In the genomic region with DNA sequence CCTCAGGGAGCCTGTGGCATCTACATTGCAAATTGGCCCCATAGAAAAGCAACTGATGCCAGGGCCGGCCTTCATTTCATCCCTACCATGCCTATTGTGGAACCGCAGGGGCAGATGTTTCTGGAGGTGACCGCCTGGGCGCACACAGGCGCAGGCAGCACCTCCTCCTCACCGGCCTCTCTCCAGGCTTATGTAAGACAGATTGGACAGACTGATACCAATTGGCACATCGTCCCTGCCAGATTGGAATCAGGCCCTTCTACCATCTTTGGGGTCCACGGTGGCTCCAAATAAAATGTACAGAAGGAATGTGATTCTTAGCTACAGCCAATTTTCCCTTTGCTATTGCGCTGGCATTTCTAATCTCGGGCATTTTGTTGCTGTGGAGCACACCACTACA, we compare ENCODE assay signal across 16 cellular contexts.
DNase-seq lines count a peak whose midpoint lies in the region; ATAC-seq, FAIRE-seq and TF ChIP-seq lines count a peak whose summit lies in the region.
"Had no signal": no experiment of that assay in that cellular context is flagged by ENCODE, and none has a peak within 500 bp of the region (broad histone marks: within the 10 kb centered on the region; RNA-seq: fewer than 3 reads in every experiment).

No MANE protein-coding gene starts in this region.

- no peak overlapping the region for H2AK5ac ChIP-seq in H1 (ENCODE audit: low read depth, low read length)

- H2AFZ ChIP-seq in GM23338 = no peak overlapping the region
- no peak overlapping the region for H2AFZ ChIP-seq in H1 (ENCODE audit: low read length)

- H3K18ac ChIP-seq in H1 (ENCODE audit: extremely low read depth, low read length) = 0 out of 2 replicates have a peak overlapping the region, but pooled peaks have one; percentile 29

- H3K36me3 ChIP-seq in GM23338 (ENCODE audit: insufficient read depth) (no peaks in the 10 kb centered on the region), H1 (ENCODE audit: control insufficient read depth in 2 of 4, insufficient read depth in 4 of 4, low read length in 3 of 4) (no peaks in the 10 kb centered on the region), Caco-2 (ENCODE audit: control insufficient read depth, insufficient read depth, low read length) (no peaks in the 10 kb centered on the region)
- H3K36me3 ChIP-seq: BLaER1 treated with 17β-estradiol and CSF1 and Interleukin-3, amounts not matched to agents 10 nM and 100 nM; HAP-1 had no signal

- no peak for FAIRE-seq in H1 (lab: Jason Lieb, UNC)
- FAIRE-seq: GM12892, HepG2 had no signal

- no peak overlapping the region for H2BK120ac ChIP-seq in H1 (replicated peaks; ENCODE audit: low read depth, low read length)

- no peaks in the 10 kb centered on the region; the same call in 2 of the 3 replicates for H3K9me3 Mint-ChIP-seq in GM23338
- H3K9me3 Mint-ChIP-seq in Caco-2 (ENCODE audit: unreplicated experiment) = peaks cover 10% of the 10 kb centered on the region
- H3K9me3 Mint-ChIP-seq: CD8-positive, alpha-beta T cell had no signal

- H3K4me2 ChIP-seq in GM23338 (peak overlapping the region; percentile 54; the same call in 1 of the 2 replicates), H1 (ENCODE audit: insufficient read depth in 1 of 2, low read depth in 2 of 2, low read length in 2 of 2) (peak overlapping the region in 1 of 2 experiments; percentile 36; a peak in 2 of 4 replicates)
- H3K4me2 ChIP-seq: BLaER1 treated with 17β-estradiol and CSF1 and Interleukin-3, amounts not matched to agents 10 nM and 100 nM had no signal

- H3K27ac ChIP-seq in GM23338 (ENCODE audit: low read depth) (no peak overlapping the region), angular gyrus (ENCODE audit: low read depth, low read length) (peak overlapping the region; percentile 25), H1 (ENCODE audit: low read depth, low read length) (no peak overlapping the region)
- H3K27ac ChIP-seq: BLaER1 treated with 17β-estradiol and CSF1 and Interleukin-3, amounts not matched to agents 10 nM and 100 nM had no signal

- WGBS in H1 (ENCODE audit: extremely low coverage in 1 of 2, insufficient coverage in 1 of 2, insufficient read length in 1 of 2, insufficient replicate concordance in 2 of 2, low coverage in 1 of 2, low lambda C conversion rate in 2 of 2, missing lambda C conversion rate in 1 of 2), 2 experiments = 77% methylated on average over 10 of the region's 10 CpGs; no CpG with 5 or more reads in 1 of the 2 experiments

- no peaks in the 10 kb centered on the region for H3K9me2 ChIP-seq in GM23338 (ENCODE audit: insufficient read depth)

- H3K4me3 Mint-ChIP-seq in GM23338 = no peak overlapping the region
- no peak overlapping the region for H3K4me3 Mint-ChIP-seq in Caco-2 (ENCODE audit: unreplicated experiment)
- H3K4me3 Mint-ChIP-seq: B cell; CD8-positive, alpha-beta T cell had no signal

- H2BK20ac ChIP-seq in H1 (ENCODE audit: low read length) = no peak overlapping the region; the same call in 1 of the 2 replicates

- peak; percentile 21 for ATAC-seq in GM23338
- ATAC-seq: CD8-positive, alpha-beta T cell; HepG2 had no signal

- H3K4me1 Mint-ChIP-seq in GM23338 (peaks cover 38% of the 10 kb centered on the region), Caco-2 (ENCODE audit: low read depth, unreplicated experiment) (no peaks in the 10 kb centered on the region)
- H3K4me1 Mint-ChIP-seq: B cell had no signal

- intact Hi-C loops in Caco-2 (cut with micrococcal nuclease; ENCODE audit: unreplicated experiment) = no loop called here

- H3K9me3 ChIP-seq in H1 (ENCODE audit: insufficient read depth in 2 of 2, low read depth in 1 of 2, low read length in 1 of 2) (no peaks in the 10 kb centered on the region), Caco-2 (0 out of 2 replicates have a peak, but pooled peaks cover 3% of the 10 kb centered on the region)
- H3K9me3 ChIP-seq: BLaER1 treated with 17β-estradiol and CSF1 and Interleukin-3, amounts not matched to agents 10 nM and 100 nM; HAP-1 had no signal

- POLR2A ChIA-PET in H1 (lab: Charles Lee; ENCODE audit: partially characterized antibody) = no interaction called here
- POLR2A ChIA-PET in Caco-2 (lab: Charles Lee) = no interaction called here

- no peak for TF ChIP-seq EP300 in H1 (IDR thresholded peaks at IDR 0.05; ENCODE audit: borderline replicate concordance in 1 of 2, low read depth in 2 of 2, low read length in 2 of 2)

- TF ChIP-seq CTCF in GM23338 (conservative IDR thresholded peaks at IDR 0.05; ENCODE audit: low read depth in 2 of 2) = no peak
- TF ChIP-seq CTCF in H1 (IDR thresholded peaks at IDR 0.05; ENCODE audit: control extremely low read depth in 1 of 3, insufficient read depth in 1 of 3, low read depth in 1 of 3, low read length in 3 of 3) = no peak
- no peak for TF ChIP-seq CTCF in Caco-2 (IDR thresholded peaks at IDR 0.05; ENCODE audit: insufficient read depth in 1 of 2, low read depth in 1 of 2, low read length in 1 of 2, severe bottlenecking in 1 of 2, unreplicated experiment in 1 of 2)

- H2BK15ac ChIP-seq in H1 (ENCODE audit: low read length) = no peak overlapping the region

- no peaks in the 10 kb centered on the region; the same call in 1 of the 2 replicates for H3K23me2 ChIP-seq in H1 (ENCODE audit: low read depth, low read length)

- H3K14ac ChIP-seq in H1 (ENCODE audit: insufficient read length) = no peak overlapping the region

- H3F3A ChIP-seq in GM23338 (replicated peaks; ENCODE audit: low read depth) = no peaks in the 10 kb centered on the region

- H3K9ac ChIP-seq in H1 (replicated peaks in 1 of 4; ENCODE audit: extremely low read depth in 1 of 4, low read depth in 3 of 4, low read length in 3 of 4) = no peak overlapping the region
- H3K9ac ChIP-seq: BLaER1 treated with 17β-estradiol and CSF1 and Interleukin-3, amounts not matched to agents 10 nM and 100 nM had no signal

- peaks cover 3% of the 10 kb centered on the region; the same call in 1 of the 3 replicates for H3K36me3 Mint-ChIP-seq in GM23338 (ENCODE audit: low read depth)
- no peaks in the 10 kb centered on the region for H3K36me3 Mint-ChIP-seq in Caco-2 (ENCODE audit: insufficient read depth, unreplicated experiment)
- H3K36me3 Mint-ChIP-seq: CD8-positive, alpha-beta T cell had no signal

- CTCF ChIA-PET in H1 (lab: Charles Lee; ENCODE audit: partially characterized antibody) = interaction anchor here (0.7 to 5.8 kb wide), 6 partner anchors 8 to 176 kb away, joined by 3 to 42 read pairs (median 3); no protein-coding TSS in a partner anchor
- CTCF ChIA-PET in Caco-2 (lab: Charles Lee) = no interaction called here

- DNase-seq in GM23338 (ENCODE audit: low spot score) (no peak), H1 (ENCODE audit: low read depth in 1 of 2, low spot score in 2 of 2) (no peak), EL (no peak), hepatic stellate cell (ENCODE audit: low spot score) (no peak), Caco-2 (no peak)
- DNase-seq: CD8-positive, alpha-beta T cell; DMS 273 treated with DMSO at 0.1 percent for 48 hours; DMS53; DND-41; GDM1 had no signal

- H3K79me1 ChIP-seq in H1 (ENCODE audit: low read depth, low read length) = no peaks in the 10 kb centered on the region

- TF ChIP-seq POLR2A in H1 (IDR thresholded peaks at IDR 0.05; ENCODE audit: control extremely low read depth in 1 of 2, low read depth in 2 of 2, low read length in 2 of 2) = no peak

- H3K4me1 ChIP-seq in GM23338 (ENCODE audit: insufficient read depth) (peaks cover 26% of the 10 kb centered on the region), H1 (replicated peaks in 1 of 4; ENCODE audit: control insufficient read depth in 3 of 4, insufficient read depth in 4 of 4, low read length in 3 of 4) (peaks cover 5 to 24% (median 10%) of the 10 kb centered on the region in 4 experiments), Caco-2 (no peaks in the 10 kb centered on the region)
- H3K4me1 ChIP-seq: HAP-1 had no signal

- H3K27me3 ChIP-seq in GM23338 (ENCODE audit: insufficient read depth) (no peaks in the 10 kb centered on the region), H1 (replicated peaks in 1 of 4; ENCODE audit: control insufficient read depth in 3 of 4, extremely low read depth in 1 of 4, insufficient read depth in 3 of 4, low read length in 3 of 4) (no peaks in the 10 kb centered on the region), Caco-2 (replicated peaks; ENCODE audit: control insufficient read depth, insufficient read depth, low read length) (no peaks in the 10 kb centered on the region)
- H3K27me3 ChIP-seq: BLaER1 treated with 17β-estradiol and CSF1 and Interleukin-3, amounts not matched to agents 10 nM and 100 nM had no signal

- H3K4me3 ChIP-seq in GM23338 (no peak overlapping the region), H1 (ENCODE audit: extremely low read depth in 1 of 4, insufficient read depth in 2 of 4, low read depth in 3 of 4, low read length in 4 of 4) (no peak overlapping the region), Caco-2 (ENCODE audit: low read depth, low read length) (no peak overlapping the region)
- H3K4me3 ChIP-seq: BLaER1 treated with 17β-estradiol and CSF1 and Interleukin-3, amounts not matched to agents 10 nM and 100 nM; HAP-1 had no signal

- no peak overlapping the region for H3K56ac ChIP-seq in H1 (replicated peaks; ENCODE audit: insufficient read length, low read depth, low read length)

- H4K91ac ChIP-seq in H1 (replicated peaks; ENCODE audit: insufficient read length, low read length) = no peak overlapping the region

- no peak overlapping the region for H4K8ac ChIP-seq in H1 (ENCODE audit: extremely low read depth, insufficient read depth, low read length)

- H3K27me3 Mint-ChIP-seq in GM23338 (ENCODE audit: insufficient read depth, low read depth, poor library complexity) = peaks cover 4% of the 10 kb centered on the region
- peaks cover 8% of the 10 kb centered on the region for H3K27me3 Mint-ChIP-seq in Caco-2 (ENCODE audit: insufficient read depth, unreplicated experiment)
- H3K27me3 Mint-ChIP-seq: B cell had no signal

- no peak overlapping the region for H3K27ac Mint-ChIP-seq in GM23338
- H3K27ac Mint-ChIP-seq in Caco-2 (ENCODE audit: unreplicated experiment) = no peak overlapping the region
- H3K27ac Mint-ChIP-seq: B cell; CD8-positive, alpha-beta T cell had no signal

- no peak overlapping the region for H3K4ac ChIP-seq in H1 (replicated peaks; ENCODE audit: insufficient read length, low read depth, low read length)

- no peak overlapping the region for H3K23ac ChIP-seq in H1 (ENCODE audit: insufficient read length)

- H3K79me2 ChIP-seq in GM23338 (replicated peaks; ENCODE audit: insufficient read depth) = no peaks in the 10 kb centered on the region
- no peaks in the 10 kb centered on the region for H3K79me2 ChIP-seq in H1 (ENCODE audit: control insufficient read depth in 1 of 2, insufficient read depth in 2 of 2, low read length in 2 of 2)

- BruUV-seq in Caco-2 (replicated peaks; lab: Mats Ljungman, UMichigan) = no TSS peak

- H4K20me1 ChIP-seq in GM23338 (replicated peaks; ENCODE audit: insufficient read depth) (no peaks in the 10 kb centered on the region), H1 (replicated peaks in 1 of 2; ENCODE audit: control insufficient read depth in 1 of 2, insufficient read depth in 2 of 2, low read length in 2 of 2) (no peaks in the 10 kb centered on the region)
- H4K20me1 ChIP-seq: BLaER1 treated with 17β-estradiol and CSF1 and Interleukin-3, amounts not matched to agents 10 nM and 100 nM had no signal

- H4K5ac ChIP-seq in H1 (ENCODE audit: insufficient read length, low read depth, low read length) = no peak overlapping the region

- H2BK12ac ChIP-seq in H1 (ENCODE audit: low read depth, low read length) = no peak overlapping the region

- no peak for TF ChIP-seq RAD21 in H1 (IDR thresholded peaks at IDR 0.05 in 1 of 2, conservative IDR thresholded peaks at IDR 0.05 in 1 of 2; ENCODE audit: low read depth in 2 of 2, low read length in 2 of 2)

- no peak overlapping the region for H2BK5ac ChIP-seq in H1 (ENCODE audit: low read depth, low read length)
